ENCODE assay signal across 23 cellular contexts in the genomic region with DNA sequence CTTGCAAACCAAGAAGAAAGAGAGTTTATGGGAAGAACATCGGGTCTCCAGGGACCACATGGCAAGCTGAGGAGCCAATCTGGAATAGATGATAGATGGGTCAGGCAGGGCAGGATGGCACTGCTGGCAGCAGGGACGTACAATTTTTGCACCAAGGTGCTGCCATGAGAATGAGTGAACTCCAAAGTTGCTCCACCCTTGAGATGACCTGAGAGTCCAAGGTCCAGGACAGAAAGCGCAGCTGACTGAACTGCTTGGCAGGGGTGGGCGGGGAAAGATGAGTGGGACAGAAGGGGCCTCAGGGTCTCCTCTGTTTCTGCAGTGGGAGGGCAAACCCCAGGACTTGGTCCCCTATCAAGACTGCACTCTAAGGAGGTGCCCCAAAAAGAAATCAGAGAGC.
DNase-seq lines count a peak whose midpoint lies in the region; ATAC-seq, FAIRE-seq and TF ChIP-seq lines count a peak whose summit lies in the region.
"Had no signal": no experiment of that assay in that cellular context is flagged by ENCODE, and none has a peak within 500 bp of the region (broad histone marks: within the 10 kb centered on the region; RNA-seq: fewer than 3 reads in every experiment).

No MANE protein-coding gene starts in this region.

- TF ChIP-seq RAD21 in H1 (IDR thresholded peaks at IDR 0.05 in 1 of 2, conservative IDR thresholded peaks at IDR 0.05 in 1 of 2; ENCODE audit: low read depth in 2 of 2, low read length in 2 of 2), result no peak

- no peaks in the 10 kb centered on the region for H3K23me2 ChIP-seq in H1 (ENCODE audit: low read depth, low read length)

- 91% methylated on average over 4 of the region's 4 CpGs; no CpG with 5 or more reads in 1 of the 2 experiments for WGBS in H1 (ENCODE audit: extremely low coverage in 1 of 2, insufficient coverage in 1 of 2, insufficient read length in 1 of 2, insufficient replicate concordance in 2 of 2, low coverage in 1 of 2, low lambda C conversion rate in 2 of 2, missing lambda C conversion rate in 1 of 2), 2 experiments
- no CpG with 5 or more reads among the region's 4 CpGs for WGBS in neuronal stem cell (ENCODE audit: extremely low coverage in 2 of 2, insufficient read length in 2 of 2, insufficient replicate concordance in 1 of 2), 2 donors
- WGBS in small intestine, 3 donors, result 46 to 77% (median 67%) methylated on average over 4 of the region's 4 CpGs

- no peak for TF ChIP-seq EP300 in H1 (IDR thresholded peaks at IDR 0.05; ENCODE audit: borderline replicate concordance in 1 of 2, low read depth in 2 of 2, low read length in 2 of 2)

- no peak overlapping the region for H4K5ac ChIP-seq in H1 (ENCODE audit: insufficient read length, low read depth, low read length)

- no peak overlapping the region for H2AK5ac ChIP-seq in H1 (ENCODE audit: low read depth, low read length)
- H2AK5ac ChIP-seq in neuronal stem cell (ENCODE audit: low read depth, low read length), result no peak overlapping the region

- no peak overlapping the region for H3K27ac ChIP-seq in H1 (ENCODE audit: low read depth, low read length)
- H3K27ac ChIP-seq in neuronal stem cell (replicated peaks; ENCODE audit: low read length), result no peak overlapping the region
- no peak overlapping the region for H3K27ac ChIP-seq in small intestine (ENCODE audit: low read depth in 1 of 2, low read length in 1 of 2)
- H3K27ac ChIP-seq: 22Rv1, BLaER1, C4-2B had no signal

- peak; percentile 34 for DNase-seq in activated effector memory CD4-positive, alpha-beta T cell treated with anti-CD3 and anti-CD28 coated beads, Interleukin-2, amount 50 U/mL, for 16 hours
- DNase-seq in activated effector memory CD4-positive, alpha-beta T cell treated with Interleukin-2 at 50 U/mL for 16 hours, result no peak
- DNase-seq in H1 (ENCODE audit: low read depth in 1 of 2, low spot score in 2 of 2) (no peak), neuronal stem cell (ENCODE audit: low spot score) (no peak), small intestine (peak; percentile 15), erythroblast (lab: John Stamatoyannopoulos, UW) (no peak), globus pallidus (ENCODE audit: low spot score) (no peak)
- DNase-seq: CD4-positive, CD25-positive, alpha-beta regulatory T cell; CD8-positive, alpha-beta T cell; DMS 273 treated with DMSO at 0.1 percent for 48 hours; DMS79; EL; GDM1; GOT3; H7 had no signal

- ATAC-seq in GM18873 (IDR thresholded peaks at IDR 0.05; ENCODE audit: low FRiP score, unreplicated experiment), result no peak
- ATAC-seq: CD8-positive, alpha-beta T cell; GM12878; HCT116 had no signal

- H2AFZ ChIP-seq in H1 (ENCODE audit: low read length), result no peak overlapping the region
- no peak overlapping the region for H2AFZ ChIP-seq in neuronal stem cell (ENCODE audit: low read length)

- H3K4me2 ChIP-seq in H1 (ENCODE audit: insufficient read depth in 1 of 2, low read depth in 2 of 2, low read length in 2 of 2), result no peak overlapping the region
- H3K4me2 ChIP-seq in neuronal stem cell (ENCODE audit: insufficient read depth, low read length, poor library complexity, severe bottlenecking), result no peak overlapping the region
- H3K4me2 ChIP-seq: BLaER1 had no signal

- H4K91ac ChIP-seq in H1 (replicated peaks; ENCODE audit: insufficient read length, low read length) (no peak overlapping the region), neuronal stem cell (ENCODE audit: low read depth, low read length, poor library complexity) (no peak overlapping the region)

- no peak for TF ChIP-seq CTCF in H1 (IDR thresholded peaks at IDR 0.05; ENCODE audit: control extremely low read depth in 1 of 3, insufficient read depth in 1 of 3, low read depth in 1 of 3, low read length in 3 of 3)

- H2BK12ac ChIP-seq in H1 (ENCODE audit: low read depth, low read length) (no peak overlapping the region), neuronal stem cell (ENCODE audit: low read length) (no peak overlapping the region)

- peaks cover 5 to 26% (median 10%) of the 10 kb centered on the region in 4 experiments; a peak in 5 of 7 replicates for H3K27me3 ChIP-seq in H1 (replicated peaks in 1 of 4; ENCODE audit: control insufficient read depth in 3 of 4, extremely low read depth in 1 of 4, insufficient read depth in 3 of 4, low read length in 3 of 4)
- H3K27me3 ChIP-seq in neuronal stem cell (ENCODE audit: control insufficient read depth in 3 of 3, insufficient read depth in 3 of 3, low read depth in 1 of 3, low read length in 3 of 3), result peaks cover 0 to 3% (median 0%) of the 10 kb centered on the region in 3 experiments
- no peaks in the 10 kb centered on the region for H3K27me3 ChIP-seq in small intestine (ENCODE audit: control insufficient read depth in 2 of 2, insufficient read depth in 2 of 2, low read length in 2 of 2)
- H3K27me3 ChIP-seq: BLaER1 had no signal

- no peak overlapping the region for H2BK15ac ChIP-seq in H1 (ENCODE audit: low read length)
- peak overlapping the region; percentile 3 for H2BK15ac ChIP-seq in neuronal stem cell (ENCODE audit: low read length)

- TF ChIP-seq POLR2A in H1 (IDR thresholded peaks at IDR 0.05; ENCODE audit: control extremely low read depth in 1 of 2, low read depth in 2 of 2, low read length in 2 of 2), result no peak
- no peak for TF ChIP-seq POLR2A in erythroblast (IDR thresholded peaks at IDR 0.05; ENCODE audit: low read length)

- H3K56ac ChIP-seq in H1 (replicated peaks; ENCODE audit: insufficient read length, low read depth, low read length), result no peak overlapping the region

- 0 out of 2 replicates have a peak overlapping the region, but pooled peaks have one; percentile 50 for H2BK20ac ChIP-seq in H1 (ENCODE audit: low read length)

- H3K4me3 ChIP-seq in H1 (ENCODE audit: extremely low read depth in 1 of 4, insufficient read depth in 2 of 4, low read depth in 3 of 4, low read length in 4 of 4), result no peak overlapping the region
- H3K4me3 ChIP-seq in neuronal stem cell (ENCODE audit: low read length in 2 of 2), result no peak overlapping the region
- H3K4me3 ChIP-seq in small intestine (ENCODE audit: low read depth in 1 of 2, low read length in 2 of 2), result no peak overlapping the region
- H3K4me3 ChIP-seq: BLaER1, GM12878 had no signal

- H2BK5ac ChIP-seq in H1 (ENCODE audit: low read depth, low read length) (no peak overlapping the region), neuronal stem cell (ENCODE audit: low read length) (no peak overlapping the region)

- no peak overlapping the region for H3K14ac ChIP-seq in H1 (ENCODE audit: insufficient read length)
- H3K14ac ChIP-seq in neuronal stem cell (ENCODE audit: low read length), result no peak overlapping the region

- no peak for FAIRE-seq in H1 (lab: Jason Lieb, UNC)
- FAIRE-seq in small intestine (lab: Jason Lieb, UNC), result no peak
- FAIRE-seq: A204.1, D721Med, GM12878 had no signal

- no peaks in the 10 kb centered on the region for H3K36me3 ChIP-seq in H1 (ENCODE audit: control insufficient read depth in 2 of 4, insufficient read depth in 4 of 4, low read length in 3 of 4)
- no peaks in the 10 kb centered on the region for H3K36me3 ChIP-seq in neuronal stem cell (replicated peaks in 1 of 2; ENCODE audit: control insufficient read depth in 2 of 2, insufficient read depth in 2 of 2, low read length in 2 of 2)
- H3K36me3 ChIP-seq in small intestine (ENCODE audit: control insufficient read depth in 2 of 2, insufficient read depth in 2 of 2, low read length in 2 of 2), result no peaks in the 10 kb centered on the region
- H3K36me3 ChIP-seq: BLaER1 had no signal

- POLR2A ChIA-PET in H1 (lab: Charles Lee; ENCODE audit: partially characterized antibody), result no interaction called here

- H3K79me1 ChIP-seq in H1 (ENCODE audit: low read depth, low read length), result no peaks in the 10 kb centered on the region
- no peaks in the 10 kb centered on the region for H3K79me1 ChIP-seq in neuronal stem cell (ENCODE audit: low read depth, low read length)

- H3K9ac ChIP-seq in H1 (replicated peaks in 1 of 4; ENCODE audit: extremely low read depth in 1 of 4, low read depth in 3 of 4, low read length in 3 of 4) (no peak overlapping the region), neuronal stem cell (ENCODE audit: low read depth, low read length, poor library complexity) (no peak overlapping the region)
- H3K9ac ChIP-seq: BLaER1 had no signal

- no peak overlapping the region for H3K23ac ChIP-seq in H1 (ENCODE audit: insufficient read length)
- H3K23ac ChIP-seq in neuronal stem cell (ENCODE audit: low read depth, low read length, poor library complexity), result no peak overlapping the region

- no peak overlapping the region for H2BK120ac ChIP-seq in H1 (replicated peaks; ENCODE audit: low read depth, low read length)
- no peak overlapping the region for H2BK120ac ChIP-seq in neuronal stem cell (ENCODE audit: low read depth, low read length)

- H3K18ac ChIP-seq in H1 (ENCODE audit: extremely low read depth, low read length) (no peak overlapping the region), neuronal stem cell (ENCODE audit: low read length) (no peak overlapping the region)

- H3K79me2 ChIP-seq in H1 (ENCODE audit: control insufficient read depth in 1 of 2, insufficient read depth in 2 of 2, low read length in 2 of 2), result no peaks in the 10 kb centered on the region

- no peaks in the 10 kb centered on the region for H3K9me3 ChIP-seq in H1 (ENCODE audit: insufficient read depth in 2 of 2, low read depth in 1 of 2, low read length in 1 of 2)
- H3K9me3 ChIP-seq in neuronal stem cell (replicated peaks in 1 of 2; ENCODE audit: control insufficient read depth in 2 of 2, insufficient read depth in 1 of 2, low read depth in 1 of 2, low read length in 2 of 2), result no peaks in the 10 kb centered on the region
- no peaks in the 10 kb centered on the region for H3K9me3 ChIP-seq in small intestine (ENCODE audit: control insufficient read depth, low read depth)

- CTCF ChIA-PET in H1 (lab: Charles Lee; ENCODE audit: partially characterized antibody), result interaction anchor here (0.6 kb wide), 1 partner anchor 226 kb away, joined by 3 read pairs; no protein-coding TSS in a partner anchor

- H4K8ac ChIP-seq in H1 (ENCODE audit: extremely low read depth, insufficient read depth, low read length), result no peak overlapping the region; the same call in 1 of the 2 replicates
- H4K8ac ChIP-seq in neuronal stem cell (ENCODE audit: low read depth, low read length), result no peak overlapping the region

- H3K4ac ChIP-seq in H1 (replicated peaks; ENCODE audit: insufficient read length, low read depth, low read length) (no peak overlapping the region), neuronal stem cell (ENCODE audit: low read length) (no peak overlapping the region)

- no peaks in the 10 kb centered on the region for H4K20me1 ChIP-seq in H1 (replicated peaks in 1 of 2; ENCODE audit: control insufficient read depth in 1 of 2, insufficient read depth in 2 of 2, low read length in 2 of 2)
- H4K20me1 ChIP-seq: BLaER1 had no signal

- H3K4me1 ChIP-seq in H1 (replicated peaks in 1 of 4; ENCODE audit: control insufficient read depth in 3 of 4, insufficient read depth in 4 of 4, low read length in 3 of 4) (no peaks in the 10 kb centered on the region; a peak in 2 of 7 replicates), neuronal stem cell (ENCODE audit: control insufficient read depth in 2 of 2, insufficient read depth in 1 of 2, low read depth in 1 of 2, low read length in 2 of 2) (peaks cover 0 to 2% of the 10 kb centered on the region in 2 donors), small intestine (ENCODE audit: control insufficient read depth in 2 of 2, insufficient read depth in 1 of 2, low read depth in 1 of 2, low read length in 1 of 2) (no peaks in the 10 kb centered on the region)
- H3K4me1 ChIP-seq: BLaER1 had no signal

TF ChIP-seq in H1, 55 proteins besides CTCF, POLR2A, EP300 and RAD21 (continues in another document):
- TF ChIP-seq KDM4A (IDR thresholded peaks at IDR 0.05; ENCODE audit: low read depth, low read length, severe bottlenecking), result no peak

Comparison
In these comparisons a context has a peak if more than half of its experiments do, and no peak if none do; other contexts are left out.
1. DNase-seq: peak in activated effector memory CD4-positive, alpha-beta T cell treated with anti-CD3 and anti-CD28 coated beads, Interleukin-2, amount 50 U/mL, for 16 hours (single experiment) and small intestine (single experiment); none in activated effector memory CD4-positive, alpha-beta T cell treated with Interleukin-2 at 50 U/mL for 16 hours (single experiment), H1 (0 of 2), neuronal stem cell (single experiment), erythroblast (0 of 2) and globus pallidus (single experiment).